8 cellular contexts compared by ENCODE assay signal in the genomic region with DNA sequence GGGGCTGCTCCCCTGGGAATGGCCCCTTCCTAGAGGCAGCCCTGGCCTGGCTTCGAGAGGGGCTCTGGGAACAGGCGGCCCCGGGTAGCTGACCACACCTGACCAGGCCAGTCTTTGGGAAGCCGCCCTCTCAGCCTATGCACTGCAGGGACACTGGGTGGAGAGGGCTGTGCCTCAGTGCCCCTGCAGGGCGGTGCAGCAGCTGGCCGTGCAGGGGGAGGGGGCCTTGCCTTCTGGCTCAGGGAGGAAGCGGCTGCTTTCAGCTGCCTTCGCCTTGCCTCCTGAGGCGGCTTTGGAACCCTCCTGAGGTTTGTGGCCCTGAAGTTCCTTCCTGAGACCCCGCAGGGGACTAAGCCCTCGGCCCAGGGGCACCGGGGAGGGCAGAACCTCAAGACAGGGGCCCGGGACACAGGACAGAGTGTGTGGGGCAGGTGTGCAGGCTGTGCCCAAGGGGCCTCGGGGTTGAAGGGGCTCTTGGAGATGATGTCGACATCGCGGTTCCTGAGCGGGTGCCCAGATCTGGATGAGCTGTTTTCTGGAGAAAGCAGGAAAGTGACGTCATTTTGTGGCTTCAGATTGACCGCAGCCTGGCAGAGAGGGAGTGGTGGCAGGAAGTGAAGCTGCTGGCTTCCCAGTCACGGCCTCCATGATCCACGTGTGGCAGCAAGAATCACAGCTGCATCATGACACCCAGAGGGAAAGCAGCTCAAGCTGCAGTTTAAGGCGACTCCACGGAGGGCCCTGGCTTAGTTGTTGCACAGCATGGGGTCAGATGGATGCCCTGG. TPM values are rescaled to one million over a fixed set of nuclear protein-coding genes. Genes with fewer than 3 reads are reported as not detected.
DNase-seq lines count a peak whose midpoint lies in the region; ATAC-seq, FAIRE-seq and TF ChIP-seq lines count a peak whose summit lies in the region.

No MANE protein-coding gene starts in this region.

- no peaks in the 10 kb centered on the region for H3K36me3 Mint-ChIP-seq in glutamatergic neuron (ENCODE audit: unreplicated experiment)

- peaks cover 8% of the 10 kb centered on the region for H3K27me3 Mint-ChIP-seq in glutamatergic neuron (ENCODE audit: unreplicated experiment)

- no peak for ATAC-seq in GM21423 (IDR thresholded peaks at IDR 0.05; ENCODE audit: unreplicated experiment)
- no peak for ATAC-seq in HG03457 (IDR thresholded peaks at IDR 0.05; ENCODE audit: unreplicated experiment)
- ATAC-seq in GM19397 (IDR thresholded peaks at IDR 0.05; ENCODE audit: unreplicated experiment) = no peak

- no peak for TF ChIP-seq CTCF in glutamatergic neuron (IDR thresholded peaks at IDR 0.05; ENCODE audit: partially characterized antibody, unreplicated experiment)

- H3K9ac ChIP-seq in skeletal muscle satellite cell (ENCODE audit: low read depth, low read length) = peak overlapping the region; percentile 41

- no peak for TF ChIP-seq POLR2A in GM12891 (IDR thresholded peaks at IDR 0.05; ENCODE audit: low read depth, low read length)

- H3K4me3 ChIP-seq in SJCRH30 (no peak overlapping the region), skeletal muscle satellite cell (ENCODE audit: low read length) (peak overlapping the region; percentile 41)

- no peak for DNase-seq in GM12891 (ENCODE audit: insufficient read length, low spot score)
- peak; percentile 86 to 89 for DNase-seq in SJCRH30
- peak; percentile 60 for DNase-seq in activated gamma-delta T cell treated with anti-CD3 and anti-CD28 coated beads, Interleukin-2, amount 50 U/mL, for 16 hours (ENCODE audit: low read depth)
- DNase-seq in glutamatergic neuron = no peak

- peak overlapping the region; percentile 30 for H3K4me3 Mint-ChIP-seq in glutamatergic neuron (ENCODE audit: unreplicated experiment)

- FAIRE-seq in GM12891 (lab: Jason Lieb, UNC) = peak; percentile 85

- H3K27me3 ChIP-seq in SJCRH30 = no peaks in the 10 kb centered on the region
- H3K27me3 ChIP-seq in skeletal muscle satellite cell (ENCODE audit: control insufficient read depth, insufficient read depth, low read length) = no peaks in the 10 kb centered on the region

- H3K27ac Mint-ChIP-seq in glutamatergic neuron (ENCODE audit: unreplicated experiment) = no peak overlapping the region

- no peaks in the 10 kb centered on the region for H3K9me3 ChIP-seq in SJCRH30 (replicated peaks)
- H3K9me3 ChIP-seq in skeletal muscle satellite cell (replicated peaks; ENCODE audit: low read length) = no peaks in the 10 kb centered on the region

- H3K4me2 ChIP-seq in skeletal muscle satellite cell (ENCODE audit: low read length) = peak overlapping the region; percentile 64

- H3K4me1 Mint-ChIP-seq in glutamatergic neuron (ENCODE audit: low read depth, unreplicated experiment) = peaks cover 14% of the 10 kb centered on the region

- H3K9me3 Mint-ChIP-seq in glutamatergic neuron (ENCODE audit: unreplicated experiment) = no peaks in the 10 kb centered on the region

- H3K27ac ChIP-seq in SJCRH30 = peak overlapping the region; percentile 63

- H3K36me3 ChIP-seq in SJCRH30 = no peaks in the 10 kb centered on the region
- no peaks in the 10 kb centered on the region for H3K36me3 ChIP-seq in skeletal muscle satellite cell (ENCODE audit: insufficient read depth, low read length)

- H3K4me1 ChIP-seq in SJCRH30 = peaks cover 23% of the 10 kb centered on the region
- H3K4me1 ChIP-seq in skeletal muscle satellite cell (ENCODE audit: control insufficient read depth, insufficient read depth, low read length) = peaks cover 44% of the 10 kb centered on the region

TF ChIP-seq in GM12891, 5 proteins besides CTCF, POLR2A, EP300 and RAD21:
- TF ChIP-seq TAF1 (IDR thresholded peaks at IDR 0.05; ENCODE audit: low read depth, low read length) = no peak
- no peak for TF ChIP-seq POU2F2 (IDR thresholded peaks at IDR 0.05; ENCODE audit: low read depth, low read length)
- TF ChIP-seq SPI1 (IDR thresholded peaks at IDR 0.05; ENCODE audit: low read depth, low read length) = no peak

RNA-seq across cellular contexts. Expression of a gene that starts 17.7 kb away (rescaled TPM):
- polyA plus RNA-seq in GM12891 (2012; ENCODE audit: low read depth, missing spikeins) = 52.5 TPM
- 0.56 and 0.67 TPM in 2 replicates for total RNA-seq in SJCRH30 (2014; rRNA removed; shearing (Covaris generic))
- 5.4 TPM for total RNA-seq in glutamatergic neuron (ENCODE audit: unreplicated experiment)
- total RNA-seq in skeletal muscle satellite cell (2012; rRNA removed) = under 0.01 and 0.44 TPM in 2 replicates

RNA-seq across cellular contexts. Expression of a gene that starts 21.4 kb away (rescaled TPM):
- not detected for polyA plus RNA-seq in GM12891 (2012; ENCODE audit: low read depth, missing spikeins)
- 0.10 and 0.26 TPM in 2 replicates for total RNA-seq in SJCRH30 (2014; rRNA removed; shearing (Covaris generic))
- total RNA-seq in glutamatergic neuron (ENCODE audit: unreplicated experiment) = 1.6 TPM
- not detected in 2 replicates for total RNA-seq in skeletal muscle satellite cell (2012; rRNA removed)

RNA-seq across cellular contexts. Expression of a gene that starts 29.0 kb away (rescaled TPM):
- polyA plus RNA-seq in GM12891 (2012; ENCODE audit: low read depth, missing spikeins) = not detected
- not detected in 2 replicates for total RNA-seq in SJCRH30 (2014; rRNA removed; shearing (Covaris generic))
- total RNA-seq in glutamatergic neuron (ENCODE audit: unreplicated experiment) = 0.61 TPM
- not detected in 2 replicates for total RNA-seq in skeletal muscle satellite cell (2012; rRNA removed)

RNA-seq across cellular contexts. Expression of a gene that starts 49.7 kb away (rescaled TPM):
- polyA plus RNA-seq in GM12891 (2012; ENCODE audit: low read depth, missing spikeins) = 29.6 TPM
- 23.3 and 24.4 TPM in 2 replicates for total RNA-seq in SJCRH30 (2014; rRNA removed; shearing (Covaris generic))
- 61.4 TPM for total RNA-seq in glutamatergic neuron (ENCODE audit: unreplicated experiment)
- 53.0 and 58.1 TPM in 2 replicates for total RNA-seq in skeletal muscle satellite cell (2012; rRNA removed)

RNA-seq across cellular contexts. Expression of a gene that starts 49.7 kb away (rescaled TPM):
- polyA plus RNA-seq in GM12891 (2012; ENCODE audit: low read depth, missing spikeins) = 28.3 TPM
- total RNA-seq in SJCRH30 (2014; rRNA removed; shearing (Covaris generic)) = 23.9 and 28.5 TPM in 2 replicates
- 24.6 TPM for total RNA-seq in glutamatergic neuron (ENCODE audit: unreplicated experiment)
- 28.6 and 33.9 TPM in 2 replicates for total RNA-seq in skeletal muscle satellite cell (2012; rRNA removed)

Comparison
In these comparisons a context has a peak if more than half of its experiments do, and no peak if none do; other contexts are left out.
1. DNase-seq: peak in SJCRH30 (2 of 2) and activated gamma-delta T cell treated with anti-CD3 and anti-CD28 coated beads, Interleukin-2, amount 50 U/mL, for 16 hours (single experiment); none in GM12891 (single experiment) and glutamatergic neuron (single experiment).